ENCODE assay signal across 1 cellular context in the genomic region with DNA sequence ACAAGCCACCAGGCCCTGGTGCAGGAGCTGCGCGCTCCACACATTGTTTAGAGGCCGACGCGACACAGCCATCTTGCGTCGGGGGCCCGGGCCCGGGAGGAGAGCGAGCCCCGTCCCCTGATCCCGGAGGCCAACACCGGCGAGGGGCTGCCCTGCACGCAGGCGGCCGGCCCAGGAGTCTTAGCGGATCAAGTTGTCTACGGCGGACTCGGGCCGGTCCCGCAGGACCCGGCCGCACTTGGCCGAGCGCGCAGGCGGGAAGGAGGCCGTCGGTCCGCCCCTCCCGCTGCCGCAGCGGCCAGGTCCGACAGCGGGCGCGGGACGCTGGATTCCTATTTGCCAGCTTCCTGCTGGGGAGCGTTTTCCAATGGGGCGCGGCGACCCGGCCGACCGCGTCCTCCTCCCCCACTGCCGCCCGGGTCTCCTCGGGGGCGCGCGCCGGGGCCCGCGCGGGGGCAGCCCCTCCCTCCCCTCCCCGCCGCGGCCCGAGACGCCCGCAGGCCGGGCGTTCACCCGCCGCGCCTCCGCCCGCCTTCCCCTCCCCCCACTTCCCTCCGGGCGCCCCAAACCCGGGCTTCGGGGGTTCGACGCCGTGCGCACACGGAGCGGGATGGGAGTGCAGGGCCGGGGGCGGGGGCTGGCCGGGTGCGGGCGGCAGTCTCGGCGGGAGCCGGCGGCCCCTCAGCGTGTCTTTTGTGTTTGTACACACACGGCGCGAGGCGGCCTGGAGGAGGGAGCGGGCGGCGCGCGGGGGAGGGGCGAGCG.
TF ChIP-seq lines count a peak whose summit lies in the region.

No MANE protein-coding gene starts in this region.

TF ChIP-seq in K562, 482 proteins besides CTCF, POLR2A, EP300 and RAD21 (continued from another document and continues in another):
- TF ChIP-seq IFI16 (CRISPR knock-in tag; IDR thresholded peaks at IDR 0.05), result no peak
- TF ChIP-seq, protein P1, sequence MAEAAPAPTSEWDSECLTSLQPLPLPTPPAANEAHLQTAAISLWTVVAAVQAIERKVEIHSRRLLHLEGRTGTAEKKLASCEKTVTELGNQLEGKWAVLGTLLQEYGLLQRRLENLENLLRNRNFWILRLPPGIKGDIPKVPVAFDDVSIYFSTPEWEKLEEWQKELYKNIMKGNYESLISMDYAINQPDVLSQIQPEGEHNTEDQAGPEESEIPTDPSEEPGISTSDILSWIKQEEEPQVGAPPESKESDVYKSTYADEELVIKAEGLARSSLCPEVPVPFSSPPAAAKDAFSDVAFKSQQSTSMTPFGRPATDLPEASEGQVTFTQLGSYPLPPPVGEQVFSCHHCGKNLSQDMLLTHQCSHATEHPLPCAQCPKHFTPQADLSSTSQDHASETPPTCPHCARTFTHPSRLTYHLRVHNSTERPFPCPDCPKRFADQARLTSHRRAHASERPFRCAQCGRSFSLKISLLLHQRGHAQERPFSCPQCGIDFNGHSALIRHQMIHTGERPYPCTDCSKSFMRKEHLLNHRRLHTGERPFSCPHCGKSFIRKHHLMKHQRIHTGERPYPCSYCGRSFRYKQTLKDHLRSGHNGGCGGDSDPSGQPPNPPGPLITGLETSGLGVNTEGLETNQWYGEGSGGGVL (CRISPR knock-in tag; IDR thresholded peaks at IDR 0.05), result no peak
- TF ChIP-seq, protein P2, sequence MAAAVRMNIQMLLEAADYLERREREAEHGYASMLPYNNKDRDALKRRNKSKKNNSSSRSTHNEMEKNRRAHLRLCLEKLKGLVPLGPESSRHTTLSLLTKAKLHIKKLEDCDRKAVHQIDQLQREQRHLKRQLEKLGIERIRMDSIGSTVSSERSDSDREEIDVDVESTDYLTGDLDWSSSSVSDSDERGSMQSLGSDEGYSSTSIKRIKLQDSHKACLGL (CRISPR knock-in tag; IDR thresholded peaks at IDR 0.05; ENCODE audit: borderline replicate concordance, poor library complexity, severe bottlenecking), result no peak
- TF ChIP-seq, protein P3, sequence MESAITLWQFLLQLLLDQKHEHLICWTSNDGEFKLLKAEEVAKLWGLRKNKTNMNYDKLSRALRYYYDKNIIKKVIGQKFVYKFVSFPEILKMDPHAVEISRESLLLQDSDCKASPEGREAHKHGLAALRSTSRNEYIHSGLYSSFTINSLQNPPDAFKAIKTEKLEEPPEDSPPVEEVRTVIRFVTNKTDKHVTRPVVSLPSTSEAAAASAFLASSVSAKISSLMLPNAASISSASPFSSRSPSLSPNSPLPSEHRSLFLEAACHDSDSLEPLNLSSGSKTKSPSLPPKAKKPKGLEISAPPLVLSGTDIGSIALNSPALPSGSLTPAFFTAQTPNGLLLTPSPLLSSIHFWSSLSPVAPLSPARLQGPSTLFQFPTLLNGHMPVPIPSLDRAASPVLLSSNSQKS (CRISPR knock-in tag; IDR thresholded peaks at IDR 0.05), result no peak
- TF ChIP-seq, protein P4, sequence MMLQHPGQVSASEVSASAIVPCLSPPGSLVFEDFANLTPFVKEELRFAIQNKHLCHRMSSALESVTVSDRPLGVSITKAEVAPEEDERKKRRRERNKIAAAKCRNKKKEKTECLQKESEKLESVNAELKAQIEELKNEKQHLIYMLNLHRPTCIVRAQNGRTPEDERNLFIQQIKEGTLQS (IDR thresholded peaks at IDR 0.05), result no peak
- TF ChIP-seq, protein P4 (CRISPR knock-in tag; conservative IDR thresholded peaks at IDR 0.05), result 0 out of 2 replicates have a peak, but pooled peaks have one; percentile 42
- no peak for TF ChIP-seq RNF2 (IDR thresholded peaks at IDR 0.05)
- TF ChIP-seq TCFL5 (CRISPR knock-in tag; conservative IDR thresholded peaks at IDR 0.05), result no peak
- TF ChIP-seq, protein P5, sequence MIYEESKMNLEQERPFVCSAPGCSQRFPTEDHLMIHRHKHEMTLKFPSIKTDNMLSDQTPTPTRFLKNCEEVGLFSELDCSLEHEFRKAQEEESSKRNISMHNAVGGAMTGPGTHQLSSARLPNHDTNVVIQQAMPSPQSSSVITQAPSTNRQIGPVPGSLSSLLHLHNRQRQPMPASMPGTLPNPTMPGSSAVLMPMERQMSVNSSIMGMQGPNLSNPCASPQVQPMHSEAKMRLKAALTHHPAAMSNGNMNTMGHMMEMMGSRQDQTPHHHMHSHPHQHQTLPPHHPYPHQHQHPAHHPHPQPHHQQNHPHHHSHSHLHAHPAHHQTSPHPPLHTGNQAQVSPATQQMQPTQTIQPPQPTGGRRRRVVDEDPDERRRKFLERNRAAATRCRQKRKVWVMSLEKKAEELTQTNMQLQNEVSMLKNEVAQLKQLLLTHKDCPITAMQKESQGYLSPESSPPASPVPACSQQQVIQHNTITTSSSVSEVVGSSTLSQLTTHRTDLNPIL (CRISPR knock-in tag; IDR thresholded peaks at IDR 0.05), result no peak
- no peak for TF ChIP-seq XRCC4 (IDR thresholded peaks at IDR 0.05; ENCODE audit: extremely low read depth, insufficient read depth, insufficient read length)
- TF ChIP-seq ZNF551 (CRISPR knock-in tag; IDR thresholded peaks at IDR 0.05), result no peak
- peak; percentile 96 for TF ChIP-seq GATAD2B (IDR thresholded peaks at IDR 0.05; ENCODE audit: borderline replicate concordance)
- peak; percentile 80; the same call in 1 of the 2 replicates for TF ChIP-seq ZNF830 (CRISPR knock-in tag; IDR thresholded peaks at IDR 0.05)
- TF ChIP-seq ATF7 (IDR thresholded peaks at IDR 0.05), result peak; percentile 78
- peak; percentile 88 for TF ChIP-seq ZNF766 (CRISPR knock-in tag; conservative IDR thresholded peaks at IDR 0.05)
- TF ChIP-seq SAP30 (IDR thresholded peaks at IDR 0.05; ENCODE audit: borderline replicate concordance, insufficient read depth, low read depth, low read length, poor library complexity, severe bottlenecking), result peak; percentile 64
- TF ChIP-seq, protein P6, sequence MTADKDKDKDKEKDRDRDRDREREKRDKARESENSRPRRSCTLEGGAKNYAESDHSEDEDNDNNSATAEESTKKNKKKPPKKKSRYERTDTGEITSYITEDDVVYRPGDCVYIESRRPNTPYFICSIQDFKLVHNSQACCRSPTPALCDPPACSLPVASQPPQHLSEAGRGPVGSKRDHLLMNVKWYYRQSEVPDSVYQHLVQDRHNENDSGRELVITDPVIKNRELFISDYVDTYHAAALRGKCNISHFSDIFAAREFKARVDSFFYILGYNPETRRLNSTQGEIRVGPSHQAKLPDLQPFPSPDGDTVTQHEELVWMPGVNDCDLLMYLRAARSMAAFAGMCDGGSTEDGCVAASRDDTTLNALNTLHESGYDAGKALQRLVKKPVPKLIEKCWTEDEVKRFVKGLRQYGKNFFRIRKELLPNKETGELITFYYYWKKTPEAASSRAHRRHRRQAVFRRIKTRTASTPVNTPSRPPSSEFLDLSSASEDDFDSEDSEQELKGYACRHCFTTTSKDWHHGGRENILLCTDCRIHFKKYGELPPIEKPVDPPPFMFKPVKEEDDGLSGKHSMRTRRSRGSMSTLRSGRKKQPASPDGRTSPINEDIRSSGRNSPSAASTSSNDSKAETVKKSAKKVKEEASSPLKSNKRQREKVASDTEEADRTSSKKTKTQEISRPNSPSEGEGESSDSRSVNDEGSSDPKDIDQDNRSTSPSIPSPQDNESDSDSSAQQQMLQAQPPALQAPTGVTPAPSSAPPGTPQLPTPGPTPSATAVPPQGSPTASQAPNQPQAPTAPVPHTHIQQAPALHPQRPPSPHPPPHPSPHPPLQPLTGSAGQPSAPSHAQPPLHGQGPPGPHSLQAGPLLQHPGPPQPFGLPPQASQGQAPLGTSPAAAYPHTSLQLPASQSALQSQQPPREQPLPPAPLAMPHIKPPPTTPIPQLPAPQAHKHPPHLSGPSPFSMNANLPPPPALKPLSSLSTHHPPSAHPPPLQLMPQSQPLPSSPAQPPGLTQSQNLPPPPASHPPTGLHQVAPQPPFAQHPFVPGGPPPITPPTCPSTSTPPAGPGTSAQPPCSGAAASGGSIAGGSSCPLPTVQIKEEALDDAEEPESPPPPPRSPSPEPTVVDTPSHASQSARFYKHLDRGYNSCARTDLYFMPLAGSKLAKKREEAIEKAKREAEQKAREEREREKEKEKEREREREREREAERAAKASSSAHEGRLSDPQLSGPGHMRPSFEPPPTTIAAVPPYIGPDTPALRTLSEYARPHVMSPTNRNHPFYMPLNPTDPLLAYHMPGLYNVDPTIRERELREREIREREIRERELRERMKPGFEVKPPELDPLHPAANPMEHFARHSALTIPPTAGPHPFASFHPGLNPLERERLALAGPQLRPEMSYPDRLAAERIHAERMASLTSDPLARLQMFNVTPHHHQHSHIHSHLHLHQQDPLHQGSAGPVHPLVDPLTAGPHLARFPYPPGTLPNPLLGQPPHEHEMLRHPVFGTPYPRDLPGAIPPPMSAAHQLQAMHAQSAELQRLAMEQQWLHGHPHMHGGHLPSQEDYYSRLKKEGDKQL (CRISPR knock-in tag; IDR thresholded peaks at IDR 0.05; ENCODE audit: borderline replicate concordance), result no peak
- TF ChIP-seq, protein P7, sequence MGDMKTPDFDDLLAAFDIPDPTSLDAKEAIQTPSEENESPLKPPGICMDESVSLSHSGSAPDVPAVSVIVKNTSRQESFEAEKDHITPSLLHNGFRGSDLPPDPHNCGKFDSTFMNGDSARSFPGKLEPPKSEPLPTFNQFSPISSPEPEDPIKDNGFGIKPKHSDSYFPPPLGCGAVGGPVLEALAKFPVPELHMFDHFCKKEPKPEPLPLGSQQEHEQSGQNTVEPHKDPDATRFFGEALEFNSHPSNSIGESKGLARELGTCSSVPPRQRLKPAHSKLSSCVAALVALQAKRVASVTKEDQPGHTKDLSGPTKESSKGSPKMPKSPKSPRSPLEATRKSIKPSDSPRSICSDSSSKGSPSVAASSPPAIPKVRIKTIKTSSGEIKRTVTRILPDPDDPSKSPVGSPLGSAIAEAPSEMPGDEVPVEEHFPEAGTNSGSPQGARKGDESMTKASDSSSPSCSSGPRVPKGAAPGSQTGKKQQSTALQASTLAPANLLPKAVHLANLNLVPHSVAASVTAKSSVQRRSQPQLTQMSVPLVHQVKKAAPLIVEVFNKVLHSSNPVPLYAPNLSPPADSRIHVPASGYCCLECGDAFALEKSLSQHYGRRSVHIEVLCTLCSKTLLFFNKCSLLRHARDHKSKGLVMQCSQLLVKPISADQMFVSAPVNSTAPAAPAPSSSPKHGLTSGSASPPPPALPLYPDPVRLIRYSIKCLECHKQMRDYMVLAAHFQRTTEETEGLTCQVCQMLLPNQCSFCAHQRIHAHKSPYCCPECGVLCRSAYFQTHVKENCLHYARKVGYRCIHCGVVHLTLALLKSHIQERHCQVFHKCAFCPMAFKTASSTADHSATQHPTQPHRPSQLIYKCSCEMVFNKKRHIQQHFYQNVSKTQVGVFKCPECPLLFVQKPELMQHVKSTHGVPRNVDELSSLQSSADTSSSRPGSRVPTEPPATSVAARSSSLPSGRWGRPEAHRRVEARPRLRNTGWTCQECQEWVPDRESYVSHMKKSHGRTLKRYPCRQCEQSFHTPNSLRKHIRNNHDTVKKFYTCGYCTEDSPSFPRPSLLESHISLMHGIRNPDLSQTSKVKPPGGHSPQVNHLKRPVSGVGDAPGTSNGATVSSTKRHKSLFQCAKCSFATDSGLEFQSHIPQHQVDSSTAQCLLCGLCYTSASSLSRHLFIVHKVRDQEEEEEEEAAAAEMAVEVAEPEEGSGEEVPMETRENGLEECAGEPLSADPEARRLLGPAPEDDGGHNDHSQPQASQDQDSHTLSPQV (IDR thresholded peaks at IDR 0.05), result peak; percentile 79
- no peak for TF ChIP-seq EHMT2 (IDR thresholded peaks at IDR 0.05)
- no peak for TF ChIP-seq MTF1 (CRISPR knock-in tag; IDR thresholded peaks at IDR 0.05; ENCODE audit: borderline replicate concordance)
- TF ChIP-seq RFX7 (CRISPR knock-in tag; IDR thresholded peaks at IDR 0.05), result no peak
- peak; percentile 22; the same call in 1 of the 2 replicates for TF ChIP-seq CREM (IDR thresholded peaks at IDR 0.05; ENCODE audit: low read depth)
- TF ChIP-seq SIN3B (IDR thresholded peaks at IDR 0.05; ENCODE audit: low read depth), result 0 out of 2 replicates have a peak, but pooled peaks have one; percentile 43
